19 cellular contexts compared by ENCODE assay signal in genomic region chr5:172049226-172049796, GRCh38. TPM values are rescaled to one million over a fixed set of nuclear protein-coding genes. Genes with fewer than 3 reads are reported as not detected.
DNase-seq lines count a peak whose midpoint lies in the region; ATAC-seq, FAIRE-seq and TF ChIP-seq lines count a peak whose summit lies in the region.
"Had no signal": no experiment of that assay in that cellular context is flagged by ENCODE, and none has a peak within 500 bp of the region (broad histone marks: within the 10 kb centered on the region; RNA-seq: fewer than 3 reads in every experiment).

No MANE protein-coding gene starts in this region.

- DNase-seq in DMS 273 (lab: John Stamatoyannopoulos, UW; ENCODE audit: unreplicated experiment) (peak; percentile 29), DMS 273 treated with DMSO at 0.1 percent for 48 hours (lab: John Stamatoyannopoulos, UW) (no peak), WTC11 (ENCODE audit: low spot score) (no peak), iPS-NIHi7 (ENCODE audit: extremely low spot score) (peak; percentile 14), GM19239 (ENCODE audit: insufficient read length, low spot score) (no peak)
- DNase-seq in CD8-positive, alpha-beta T cell, result peak in 1 of 7 experiments; percentile 42
- DNase-seq: effector CD8-positive, alpha-beta T cell; heart right ventricle; kidney glomerular epithelial cell; NCI-H187 treated with DMSO at 0.1 percent for 48 hours; retina; stimulated activated CD4-positive, alpha-beta T cell treated with anti-CD3 and anti-CD28 coated beads, Interleukin-15, amount 100 ng/mL, for 24 hours; stimulated activated naive CD4-positive, alpha-beta T cell treated with Interleukin-2 at 50 U/mL for 16 hours; SW 1271 had no signal

- CTCF ChIA-PET in CD8-positive, alpha-beta T cell (lab: Charles Lee), result interaction anchor here (0.7 kb wide), 1 partner anchor 141 kb away, joined by 3 read pairs; no protein-coding TSS in a partner anchor
- CTCF ChIA-PET in WTC11 (lab: Charles Lee), result interaction anchor here (0.6 kb wide), 1 partner anchor 1150 kb away, joined by 3 read pairs; no protein-coding TSS in a partner anchor

- peak overlapping the region; percentile 86 for H3K27ac Mint-ChIP-seq in CD8-positive, alpha-beta T cell
- H3K27ac Mint-ChIP-seq in WTC11, result peak overlapping the region; percentile 10; the same call in 1 of the 2 replicates

- H3K4me1 Mint-ChIP-seq in CD8-positive, alpha-beta T cell (ENCODE audit: low read depth), result peaks cover 5% of the 10 kb centered on the region
- peaks cover 25% of the 10 kb centered on the region for H3K4me1 Mint-ChIP-seq in WTC11

- no peaks in the 10 kb centered on the region for H3K4me1 ChIP-seq in CD8-positive, alpha-beta T cell (ENCODE audit: insufficient read depth, low read length)
- H3K4me1 ChIP-seq: breast epithelium had no signal

- peaks cover 75% of the 10 kb centered on the region for H3K36me3 ChIP-seq in CD8-positive, alpha-beta T cell (ENCODE audit: insufficient read depth, low read length)
- H3K36me3 ChIP-seq: breast epithelium had no signal

- no peak overlapping the region for H3K4me3 Mint-ChIP-seq in CD8-positive, alpha-beta T cell
- no peak overlapping the region for H3K4me3 Mint-ChIP-seq in WTC11

- no peaks in the 10 kb centered on the region for H3K27me3 ChIP-seq in CD8-positive, alpha-beta T cell (ENCODE audit: insufficient read depth, low read length)
- H3K27me3 ChIP-seq: breast epithelium, heart right ventricle, neutrophil had no signal

- H3K27ac ChIP-seq in CD8-positive, alpha-beta T cell (ENCODE audit: low read depth, low read length), result no peak overlapping the region
- H3K27ac ChIP-seq: 22Rv1, breast epithelium, heart right ventricle, neutrophil had no signal

- ATAC-seq in CD8-positive, alpha-beta T cell, result no peak
- no peak for ATAC-seq in WTC11
- ATAC-seq in GM18511 (IDR thresholded peaks at IDR 0.05; ENCODE audit: unreplicated experiment), result no peak
- no peak for ATAC-seq in GM19467 (IDR thresholded peaks at IDR 0.05; ENCODE audit: unreplicated experiment)
- ATAC-seq: heart right ventricle had no signal

- POLR2A ChIA-PET in CD8-positive, alpha-beta T cell (lab: Charles Lee), result no interaction called here
- POLR2A ChIA-PET in WTC11 (lab: Charles Lee), result interaction anchor here (1.0 kb wide), 1 partner anchor 10 kb away, joined by 4 read pairs; no protein-coding TSS in a partner anchor

- no peaks in the 10 kb centered on the region for H3K9me3 ChIP-seq in CD8-positive, alpha-beta T cell (ENCODE audit: low read length)
- H3K9me3 ChIP-seq: breast epithelium, heart right ventricle, neutrophil had no signal

- H3K36me3 Mint-ChIP-seq in CD8-positive, alpha-beta T cell, result peaks cover 87% of the 10 kb centered on the region
- peaks cover 12% of the 10 kb centered on the region for H3K36me3 Mint-ChIP-seq in WTC11

- no peak for TF ChIP-seq CTCF in CD8-positive, alpha-beta T cell (IDR thresholded peaks at IDR 0.05)
- TF ChIP-seq CTCF in WTC11 (IDR thresholded peaks at IDR 0.05), result no peak

- no peak for FAIRE-seq in GM19239 (lab: Jason Lieb, UNC)

- intact Hi-C loops in CD8-positive, alpha-beta T cell (cut with DNase I, micrococcal nuclease), result loop anchor here in 1 of 2 experiments (10.0 kb wide), 1 partner anchor 635 kb away; the partner anchor contains the start of gene FGF18

- H3K27me3 Mint-ChIP-seq in CD8-positive, alpha-beta T cell (ENCODE audit: low read depth), result no peaks in the 10 kb centered on the region
- H3K27me3 Mint-ChIP-seq in WTC11 (ENCODE audit: low read depth), result no peaks in the 10 kb centered on the region

- no peak overlapping the region for H3K4me3 ChIP-seq in CD8-positive, alpha-beta T cell (ENCODE audit: low read depth, low read length)
- H3K4me3 ChIP-seq: breast epithelium, heart right ventricle had no signal

- no peaks in the 10 kb centered on the region for H3K9me3 Mint-ChIP-seq in CD8-positive, alpha-beta T cell
- no peaks in the 10 kb centered on the region for H3K9me3 Mint-ChIP-seq in WTC11

TF ChIP-seq in WTC11, 78 proteins besides CTCF, POLR2A, EP300 and RAD21:
- TF ChIP-seq USF1 (CRISPR knock-in tag; IDR thresholded peaks at IDR 0.05) (no peak), CREM (CRISPR knock-in tag; IDR thresholded peaks at IDR 0.05) (no peak), PREB (CRISPR knock-in tag; IDR thresholded peaks at IDR 0.05; ENCODE audit: borderline replicate concordance) (no peak), STAT6 (CRISPR knock-in tag; conservative IDR thresholded peaks at IDR 0.05; ENCODE audit: low read depth) (no peak), E2F4 (CRISPR knock-in tag; IDR thresholded peaks at IDR 0.05; ENCODE audit: borderline replicate concordance, low read depth) (no peak), MXD4 (CRISPR knock-in tag; IDR thresholded peaks at IDR 0.05; ENCODE audit: borderline replicate concordance) (no peak), TCF7 (CRISPR knock-in tag; IDR thresholded peaks at IDR 0.05; ENCODE audit: low read depth) (no peak), NFATC4 (CRISPR knock-in tag; IDR thresholded peaks at IDR 0.05) (no peak), ESRRA (CRISPR knock-in tag; IDR thresholded peaks at IDR 0.05; ENCODE audit: borderline replicate concordance) (no peak), E2F5 (CRISPR knock-in tag; IDR thresholded peaks at IDR 0.05) (no peak)

RNA-seq across cellular contexts. Expression of gene FBXW11, which starts 42.9 kb away (rescaled TPM):
- total RNA-seq in CD8-positive, alpha-beta T cell, result 10 to 100 TPM; 28.8 to 32.6 TPM
- total RNA-seq in WTC11 (2021), result 48.4 to 52.2 TPM (median 51.2 TPM) in 3 replicates

Comparison
In these comparisons a context has a peak if more than half of its experiments do, and no peak if none do; other contexts are left out.
1. DNase-seq: peak in DMS 273 (single experiment) and iPS-NIHi7 (single experiment); none in DMS 273 treated with DMSO at 0.1 percent for 48 hours (single experiment), WTC11 (single experiment) and GM19239 (single experiment).